Comparison of ENCODE assay signal across 8 cellular contexts in the genomic region with DNA sequence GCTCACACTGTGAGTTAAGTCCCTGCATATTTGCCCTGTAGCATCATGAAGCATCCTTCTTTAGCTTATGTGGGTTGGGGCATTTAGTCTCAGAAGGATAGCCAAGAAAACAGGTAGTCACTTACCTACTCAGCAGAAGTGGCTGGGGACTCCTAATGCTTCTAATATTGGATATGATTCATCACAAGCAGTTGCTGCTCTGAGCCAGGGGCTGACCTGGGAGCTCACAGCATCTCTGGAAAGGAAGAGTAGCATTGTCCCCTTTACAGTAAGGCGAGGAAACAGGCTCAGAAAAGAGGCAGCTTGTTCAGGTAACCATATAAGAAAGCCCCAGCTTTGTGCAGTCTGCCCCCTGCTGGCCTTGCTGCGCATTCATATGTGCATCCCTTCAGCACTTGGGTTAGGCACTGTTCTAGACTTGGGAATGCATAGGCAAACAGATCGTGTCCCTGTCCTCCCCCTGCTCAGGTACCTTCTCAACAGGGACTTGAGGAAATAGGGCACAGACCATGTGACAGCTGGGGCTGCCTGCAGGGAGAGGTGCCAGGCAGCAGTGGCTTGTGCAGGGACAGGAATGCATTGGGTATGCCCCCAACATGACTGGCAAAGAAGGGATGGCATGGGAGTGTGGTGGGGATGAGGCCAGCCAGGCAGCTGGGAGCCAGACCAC. TPM values are rescaled to one million over a fixed set of nuclear protein-coding genes. Genes with fewer than 3 reads are reported as not detected.
DNase-seq lines count a peak whose midpoint lies in the region; ATAC-seq and TF ChIP-seq lines count a peak whose summit lies in the region.

No MANE protein-coding gene starts in this region.

- H3K4me1 ChIP-seq in CD4-positive, alpha-beta memory T cell (ENCODE audit: insufficient read depth, low read length): no peaks in the 10 kb centered on the region
- H3K4me1 ChIP-seq in colonic mucosa: no peaks in the 10 kb centered on the region

- H3K9me3 Mint-ChIP-seq in CD4-positive, alpha-beta memory T cell: no peaks in the 10 kb centered on the region
- no peaks in the 10 kb centered on the region for H3K9me3 Mint-ChIP-seq in activated CD4-positive, alpha-beta T cell treated with anti-CD3 and anti-CD28 coated beads, Interleukin-2, amount 10 ng/mL, durations not matched to agents 7 days and 5 days

- DNase-seq in CD4-positive, alpha-beta memory T cell: peak; percentile 70 to 80 (median 72)
- DNase-seq in GM20000 (ENCODE audit: low spot score) (peak; percentile 75), NCI-H1092 (lab: John Stamatoyannopoulos, UW) (peak; percentile 9), colonic mucosa (peak; percentile 80), lung microvascular endothelial cell (ENCODE audit: low read depth in 2 of 2) (peak; percentile 71 to 79)
- peak; percentile 87 for DNase-seq in activated CD4-positive, alpha-beta T cell treated with anti-CD3 and anti-CD28 coated beads, Interleukin-2, amount 10 ng/mL, durations not matched to agents 7 days and 5 days
- peak; percentile 40 to 64 for DNase-seq in stimulated activated CD8-positive, alpha-beta memory T cell treated with anti-CD3 and anti-CD28 coated beads, Interleukin-15, amount 100 ng/mL, for 4 hours (ENCODE audit: low read depth in 2 of 2)

- H3K4me1 Mint-ChIP-seq in CD4-positive, alpha-beta memory T cell: peaks cover 0 to 6% (median 2%) of the 10 kb centered on the region in 4 donors
- peaks cover 9% of the 10 kb centered on the region for H3K4me1 Mint-ChIP-seq in activated CD4-positive, alpha-beta T cell treated with anti-CD3 and anti-CD28 coated beads, Interleukin-2, amount 10 ng/mL, durations not matched to agents 7 days and 5 days

- CTCF ChIA-PET in CD4-positive, alpha-beta memory T cell (lab: Charles Lee; ENCODE audit: partially characterized antibody): interaction anchor here (0.7 to 10.0 kb wide), 66 partner anchors 10 to 623 kb away, joined by 3 to 293 read pairs (median 5); a partner anchor contains a TSS
- CTCF ChIA-PET in activated CD4-positive, alpha-beta T cell treated with anti-CD3 and anti-CD28 coated beads, Interleukin-2, amount 10 ng/mL, durations not matched to agents 7 days and 5 days (lab: Charles Lee): interaction anchor here (0.5 to 4.2 kb wide), 37 partner anchors 10 to 209 kb away, joined by 3 to 41 read pairs (median 4); a partner anchor contains a TSS

- peaks cover 38 to 60% of the 10 kb centered on the region in 2 donors for H3K36me3 Mint-ChIP-seq in CD4-positive, alpha-beta memory T cell
- H3K36me3 Mint-ChIP-seq in activated CD4-positive, alpha-beta T cell treated with anti-CD3 and anti-CD28 coated beads, Interleukin-2, amount 10 ng/mL, durations not matched to agents 7 days and 5 days (ENCODE audit: low read depth): peaks cover 18% of the 10 kb centered on the region

- intact Hi-C loops in CD4-positive, alpha-beta memory T cell (cut with micrococcal nuclease): loop anchor here (1.0 to 5.0 kb wide), 5 partner anchors 92 to 542 kb away; a partner anchor contains a TSS
- intact Hi-C loops in colonic mucosa (cut with DNase I): loop anchor here (2.0 kb wide), 1 partner anchor 153 kb away; no protein-coding TSS in a partner anchor

- H3K9me3 ChIP-seq in CD4-positive, alpha-beta memory T cell (ENCODE audit: control insufficient read depth in 1 of 2, low read length in 2 of 2): no peaks in the 10 kb centered on the region
- no peaks in the 10 kb centered on the region for H3K9me3 ChIP-seq in colonic mucosa

- no peak overlapping the region for H3K27ac ChIP-seq in CD4-positive, alpha-beta memory T cell (ENCODE audit: low read depth, low read length)
- no peak overlapping the region for H3K27ac ChIP-seq in colonic mucosa

- no peaks in the 10 kb centered on the region for H3K27me3 Mint-ChIP-seq in CD4-positive, alpha-beta memory T cell
- no peaks in the 10 kb centered on the region for H3K27me3 Mint-ChIP-seq in activated CD4-positive, alpha-beta T cell treated with anti-CD3 and anti-CD28 coated beads, Interleukin-2, amount 10 ng/mL, durations not matched to agents 7 days and 5 days

- peak overlapping the region in 5 of 7 donors; percentile 32 to 76 (median 52) for H3K27ac Mint-ChIP-seq in CD4-positive, alpha-beta memory T cell
- no peak overlapping the region for H3K27ac Mint-ChIP-seq in activated CD4-positive, alpha-beta T cell treated with anti-CD3 and anti-CD28 coated beads, Interleukin-2, amount 10 ng/mL, durations not matched to agents 7 days and 5 days

- POLR2A ChIA-PET in CD4-positive, alpha-beta memory T cell (lab: Charles Lee; ENCODE audit: partially characterized antibody): interaction anchor here (0.9 to 3.2 kb wide), 14 partner anchors 91 to 299 kb away, joined by 3 to 30 read pairs (median 4); a partner anchor contains a TSS
- POLR2A ChIA-PET in activated CD4-positive, alpha-beta T cell treated with anti-CD3 and anti-CD28 coated beads, Interleukin-2, amount 10 ng/mL, durations not matched to agents 7 days and 5 days (lab: Charles Lee): interaction anchor here (0.7 kb wide), 1 partner anchor 153 kb away, joined by 3 read pairs; no protein-coding TSS in a partner anchor

- H3K9ac ChIP-seq in colonic mucosa (ENCODE audit: low read depth in 2 of 2, low read length in 2 of 2): no peak overlapping the region

- H3K27me3 ChIP-seq in CD4-positive, alpha-beta memory T cell (ENCODE audit: insufficient read depth, low read length): no peaks in the 10 kb centered on the region
- H3K27me3 ChIP-seq in colonic mucosa: no peaks in the 10 kb centered on the region

- TF ChIP-seq CTCF in GM20000 (IDR thresholded peaks at IDR 0.05; ENCODE audit: extremely low read depth, missing control alignments) (peak; percentile 84), colonic mucosa (IDR thresholded peaks at IDR 0.05) (peak; percentile 80)

- H3K4me3 ChIP-seq in CD4-positive, alpha-beta memory T cell (ENCODE audit: low read length in 2 of 2): no peak overlapping the region
- H3K4me3 ChIP-seq in colonic mucosa: no peak overlapping the region

- no peak overlapping the region for H3K4me3 Mint-ChIP-seq in CD4-positive, alpha-beta memory T cell
- no peak overlapping the region for H3K4me3 Mint-ChIP-seq in activated CD4-positive, alpha-beta T cell treated with anti-CD3 and anti-CD28 coated beads, Interleukin-2, amount 10 ng/mL, durations not matched to agents 7 days and 5 days

- peaks cover 31% of the 10 kb centered on the region for H3K36me3 ChIP-seq in CD4-positive, alpha-beta memory T cell (ENCODE audit: insufficient read depth, low read length)
- peaks cover 10% of the 10 kb centered on the region for H3K36me3 ChIP-seq in colonic mucosa

- ATAC-seq in HG02571 (IDR thresholded peaks at IDR 0.05; ENCODE audit: unreplicated experiment): no peak

RNA-seq across cellular contexts. Expression of a gene that starts 35.7 kb away (rescaled TPM):
- total RNA-seq in CD4-positive, alpha-beta memory T cell: 10 to 100 TPM; 73.7 to 80.7 TPM
- polyA plus RNA-seq in CD4-positive, alpha-beta memory T cell: 10 to 100 TPM; 40.7 to 52.2 TPM
- 10 to 100 TPM; 50.1 to 50.2 TPM for total RNA-seq in activated CD4-positive, alpha-beta T cell treated with anti-CD3 and anti-CD28 coated beads, Interleukin-2, amount 10 ng/mL, durations not matched to agents 7 days and 5 days
- total RNA-seq in colonic mucosa (10 to 100 TPM; 43.2 to 46.6 TPM), lung microvascular endothelial cell (15.0 and 19.8 TPM in 2 replicates)

Comparison
In these comparisons a context has a peak if more than half of its experiments do, and no peak if none do; other contexts are left out.
1. DNase-seq: peak in every context shown above with its lines; median percentile 87 in activated CD4-positive, alpha-beta T cell treated with anti-CD3 and anti-CD28 coated beads, Interleukin-2, amount 10 ng/mL, durations not matched to agents 7 days and 5 days; 80 in colonic mucosa; 75 in GM20000; 75 in lung microvascular endothelial cell; 72 in CD4-positive, alpha-beta memory T cell; 52 in stimulated activated CD8-positive, alpha-beta memory T cell treated with anti-CD3 and anti-CD28 coated beads, Interleukin-15, amount 100 ng/mL, for 4 hours; 9 in NCI-H1092.